Comparison of ENCODE assay signal across 14 cellular contexts in genomic region chr15:32898991-32899613, GRCh38.
DNase-seq lines count a peak whose midpoint lies in the region; ATAC-seq, FAIRE-seq and TF ChIP-seq lines count a peak whose summit lies in the region.
"Had no signal": no experiment of that assay in that cellular context is flagged by ENCODE, and none has a peak within 500 bp of the region (broad histone marks: within the 10 kb centered on the region; RNA-seq: fewer than 3 reads in every experiment).

No MANE protein-coding gene starts in this region.

- H3K4me2 ChIP-seq in A549, result peak overlapping the region; percentile 6; the same call in 1 of the 3 replicates

- TF ChIP-seq EP300 in A549 (IDR thresholded peaks at IDR 0.05), result no peak

- FAIRE-seq in A549 (lab: Jason Lieb, UNC) (no peak), HTR-8/SVneo (lab: Jason Lieb, UNC) (no peak), GM12891 (lab: Jason Lieb, UNC) (no peak)

- H3K4me1 ChIP-seq in A549 (peaks cover 9% of the 10 kb centered on the region; the same call in 2 of the 3 replicates), HUES48 (ENCODE audit: control insufficient read depth, insufficient read depth, low read length) (peaks cover 42% of the 10 kb centered on the region)
- H3K4me1 ChIP-seq: esophagus muscularis mucosa had no signal

- ATAC-seq in A549, result peak in 1 of 2 experiments; percentile 60; a peak in 3 of 6 replicates
- ATAC-seq: activated CD8-positive, alpha-beta T cell treated with anti-CD3 and anti-CD28 coated beads, Interleukin-2, amount 10 ng/mL, durations not matched to agents 7 days and 5 days had no signal

- POLR2A ChIA-PET in A549 (lab: Yijun Ruan, JAX), result no interaction called here

- TF ChIP-seq RAD21 in A549 (conservative IDR thresholded peaks at IDR 0.05 in 1 of 2, IDR thresholded peaks at IDR 0.05 in 1 of 2), result no peak

- TF ChIP-seq POLR2A in A549 (IDR thresholded peaks at IDR 0.05; ENCODE audit: low read length) (no peak), GM12891 (IDR thresholded peaks at IDR 0.05; ENCODE audit: low read depth, low read length) (no peak)

- no peak overlapping the region for H3K4me3 ChIP-seq in A549
- peak overlapping the region; percentile 42 for H3K4me3 ChIP-seq in HUES48 (ENCODE audit: low read depth, low read length)
- H3K4me3 ChIP-seq: cardiac muscle cell, esophagus muscularis mucosa had no signal

- WGBS in A549 (ENCODE audit: missing lambda C conversion rate), result 71% methylated on average over 7 of the region's 7 CpGs

- CTCF ChIA-PET in A549 (lab: Yijun Ruan, JAX), result interaction anchor here (1.1 to 3.2 kb wide), 4 partner anchors 10 to 57 kb away, joined by 3 to 11 read pairs (median 4); no protein-coding TSS in a partner anchor

- DNase-seq in A549 (ENCODE audit: low read depth in 1 of 2, low spot score in 1 of 2), result peak in 1 of 2 experiments; percentile 22
- DNase-seq in NCI-H748 treated with DMSO at 0.1 percent for 48 hours (lab: John Stamatoyannopoulos, UW), result peak; percentile 44
- DNase-seq in iPS DF 19.7 (ENCODE audit: low read depth, low spot score), result peak; percentile 76
- no peak for DNase-seq in stimulated activated CD4-positive, alpha-beta T cell treated with anti-CD3 and anti-CD28 coated beads, Interleukin-1b, Interleukin-23, amount 100 ng/mL, for 48 hours
- no peak for DNase-seq in HTR-8/SVneo (ENCODE audit: insufficient read length, low spot score)
- DNase-seq in epidermal melanocyte (ENCODE audit: insufficient read length, low spot score), result no peak
- no peak for DNase-seq in GM12891 (ENCODE audit: insufficient read length, low spot score)
- DNase-seq: activated CD8-positive, alpha-beta T cell treated with anti-CD3 and anti-CD28 coated beads, Interleukin-2, amount 10 ng/mL, durations not matched to agents 7 days and 5 days; activated gamma-delta T cell treated with Interleukin-2 at 50 U/mL for 16 hours; NCI-H1694 treated with DMSO at 0.1 percent for 48 hours had no signal

- H3K27me3 ChIP-seq in HUES48 (ENCODE audit: control insufficient read depth, insufficient read depth, low read length), result peaks cover 14% of the 10 kb centered on the region
- H3K27me3 ChIP-seq: cardiac muscle cell, esophagus muscularis mucosa, neutrophil had no signal

- H3K9ac ChIP-seq in HUES48 (ENCODE audit: low read depth, low read length), result no peak overlapping the region

- no peak for TF ChIP-seq CTCF in A549 (IDR thresholded peaks at IDR 0.05)

- H3K9me3 ChIP-seq in A549 (no peaks in the 10 kb centered on the region), HUES48 (ENCODE audit: control insufficient read depth, insufficient read depth, low read length) (no peaks in the 10 kb centered on the region)
- H3K9me3 ChIP-seq: esophagus muscularis mucosa, neutrophil had no signal

- peak overlapping the region in 1 of 2 experiments; percentile 25; a peak in 1 of 6 replicates for H3K27ac ChIP-seq in A549
- peak overlapping the region; percentile 84 for H3K27ac ChIP-seq in HUES48 (ENCODE audit: low read depth, low read length)
- H3K27ac ChIP-seq: cardiac muscle cell, esophagus muscularis mucosa, neutrophil had no signal

- H3K36me3 ChIP-seq in HUES48 (ENCODE audit: control insufficient read depth, insufficient read depth, low read length), result no peaks in the 10 kb centered on the region
- H3K36me3 ChIP-seq: cardiac muscle cell, esophagus muscularis mucosa, neutrophil had no signal

TF ChIP-seq in A549, 52 proteins besides CTCF, POLR2A, EP300 and RAD21:
- TF ChIP-seq ZC3H11A (IDR thresholded peaks at IDR 0.05) (no peak), EHMT2 (IDR thresholded peaks at IDR 0.05; ENCODE audit: low read depth) (no peak), ESRRA (IDR thresholded peaks at IDR 0.05; ENCODE audit: borderline replicate concordance, low read length) (no peak), TP53 (CRISPR knock-in tag; IDR thresholded peaks at IDR 0.05) (no peak), RNF2 (IDR thresholded peaks at IDR 0.05; ENCODE audit: borderline replicate concordance, low read depth) (no peak), CBX2 (IDR thresholded peaks at IDR 0.05; ENCODE audit: borderline replicate concordance, low read depth) (no peak), FOSL2 (IDR thresholded peaks at IDR 0.05) (no peak), FOSL2 (CRISPR knock-in tag; IDR thresholded peaks at IDR 0.05) (no peak)
- TF ChIP-seq, protein P1, sequence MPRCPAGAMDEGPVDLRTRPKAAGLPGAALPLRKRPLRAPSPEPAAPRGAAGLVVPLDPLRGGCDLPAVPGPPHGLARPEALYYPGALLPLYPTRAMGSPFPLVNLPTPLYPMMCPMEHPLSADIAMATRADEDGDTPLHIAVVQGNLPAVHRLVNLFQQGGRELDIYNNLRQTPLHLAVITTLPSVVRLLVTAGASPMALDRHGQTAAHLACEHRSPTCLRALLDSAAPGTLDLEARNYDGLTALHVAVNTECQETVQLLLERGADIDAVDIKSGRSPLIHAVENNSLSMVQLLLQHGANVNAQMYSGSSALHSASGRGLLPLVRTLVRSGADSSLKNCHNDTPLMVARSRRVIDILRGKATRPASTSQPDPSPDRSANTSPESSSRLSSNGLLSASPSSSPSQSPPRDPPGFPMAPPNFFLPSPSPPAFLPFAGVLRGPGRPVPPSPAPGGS (IDR thresholded peaks at IDR 0.05), result no peak

TF ChIP-seq in GM12891, 5 proteins besides CTCF, POLR2A, EP300 and RAD21:
- TF ChIP-seq PAX5 (IDR thresholded peaks at IDR 0.05; ENCODE audit: insufficient read depth, low read length, severe bottlenecking), result no peak
- no peak for TF ChIP-seq SPI1 (IDR thresholded peaks at IDR 0.05; ENCODE audit: low read depth, low read length)
- TF ChIP-seq POU2F2 (IDR thresholded peaks at IDR 0.05; ENCODE audit: low read depth, low read length), result no peak
- no peak for TF ChIP-seq TAF1 (IDR thresholded peaks at IDR 0.05; ENCODE audit: low read depth, low read length)
- no peak for TF ChIP-seq POLR2AphosphoS5 (IDR thresholded peaks at IDR 0.05; ENCODE audit: low read depth, low read length)

Comparison
In these comparisons a context has a peak if more than half of its experiments do, and no peak if none do; other contexts are left out.
1. DNase-seq: peak in NCI-H748 treated with DMSO at 0.1 percent for 48 hours (single experiment) and iPS DF 19.7 (single experiment); none in stimulated activated CD4-positive, alpha-beta T cell treated with anti-CD3 and anti-CD28 coated beads, Interleukin-1b, Interleukin-23, amount 100 ng/mL, for 48 hours (single experiment), HTR-8/SVneo (single experiment), epidermal melanocyte (single experiment) and GM12891 (single experiment).